Comparison of ENCODE assay signal across 14 cellular contexts in genomic region chr12:100427078-100427477, GRCh38. TPM values are rescaled to one million over a fixed set of nuclear protein-coding genes. Genes with fewer than 3 reads are reported as not detected.
DNase-seq lines count a peak whose midpoint lies in the region; ATAC-seq and TF ChIP-seq lines count a peak whose summit lies in the region.
"Had no signal": no experiment of that assay in that cellular context is flagged by ENCODE, and none has a peak within 500 bp of the region (broad histone marks: within the 10 kb centered on the region; RNA-seq: fewer than 3 reads in every experiment).

No MANE protein-coding gene starts in this region.

- TF ChIP-seq CTCF in AG10803 (conservative IDR thresholded peaks at IDR 0.05; ENCODE audit: low read length), result no peak
- no peak for TF ChIP-seq CTCF in mammary epithelial cell (conservative IDR thresholded peaks at IDR 0.05 in 1 of 2, IDR thresholded peaks at IDR 0.05 in 1 of 2; ENCODE audit: extremely low read depth in 1 of 2, insufficient read depth in 1 of 2, low read depth in 1 of 2, low read length in 2 of 2)

- H3K36me3 ChIP-seq in mammary epithelial cell (ENCODE audit: insufficient read depth, low read length), result no peaks in the 10 kb centered on the region
- H3K36me3 ChIP-seq: BLaER1 treated with 17β-estradiol and CSF1 and Interleukin-3, amounts not matched to agents 10 nM and 100 nM had no signal

- in situ Hi-C loops in mammary epithelial cell (cut with MboI; ENCODE audit: low sequenced_read_pairs in 2 of 2), result no loop called here

- H3K4me3 ChIP-seq in AG10803 (ENCODE audit: low read length) (no peak overlapping the region), mammary epithelial cell (replicated peaks in 1 of 3; ENCODE audit: insufficient read depth in 1 of 3, low read depth in 2 of 3, low read length in 3 of 3) (no peak overlapping the region)
- H3K4me3 ChIP-seq: BLaER1 treated with 17β-estradiol and CSF1 and Interleukin-3, amounts not matched to agents 10 nM and 100 nM; dorsolateral prefrontal cortex had no signal

- no peak overlapping the region for H3K9ac ChIP-seq in mammary epithelial cell (ENCODE audit: insufficient read depth, low read length)
- H3K9ac ChIP-seq: BLaER1 treated with 17β-estradiol and CSF1 and Interleukin-3, amounts not matched to agents 10 nM and 100 nM had no signal

- DNase-seq in AG10803 (ENCODE audit: low read depth), result peak; percentile 44
- DNase-seq in LHCN-M2 (ENCODE audit: low read depth), result peak; percentile 57
- peak; percentile 81 for DNase-seq in mammary epithelial cell
- no peak for DNase-seq in left colon
- DNase-seq in inferior parietal cortex (ENCODE audit: extremely low spot score), result no peak
- no peak for DNase-seq in DMS 273 (lab: John Stamatoyannopoulos, UW; ENCODE audit: unreplicated experiment)
- DNase-seq in COLO668 (lab: John Stamatoyannopoulos, UW; ENCODE audit: unreplicated experiment), result no peak
- DNase-seq: activated CD4-positive, alpha-beta T cell treated with anti-CD3 and anti-CD28 coated beads, Interleukin-2, amount 10 ng/mL, durations not matched to agents 7 days and 5 days; activated gamma-delta T cell treated with Interleukin-2 at 50 U/mL for 16 hours; dorsolateral prefrontal cortex; stimulated activated naive CD4-positive, alpha-beta T cell treated with Interleukin-2 at 50 U/mL for 16 hours had no signal

- dilution Hi-C loops in mammary epithelial cell (cut with HindIII; ENCODE audit: low sequenced_read_pairs), result no loop called here

- H3K27ac ChIP-seq in mammary epithelial cell (ENCODE audit: insufficient read depth, low read depth, low read length), result no peak overlapping the region
- H3K27ac ChIP-seq: BLaER1 treated with 17β-estradiol and CSF1 and Interleukin-3, amounts not matched to agents 10 nM and 100 nM; dorsolateral prefrontal cortex had no signal

- H3K4me2 ChIP-seq in mammary epithelial cell (ENCODE audit: insufficient read depth, low read depth, low read length), result no peak overlapping the region
- H3K4me2 ChIP-seq: BLaER1 treated with 17β-estradiol and CSF1 and Interleukin-3, amounts not matched to agents 10 nM and 100 nM had no signal

- no TSS peak for BruUV-seq in mammary epithelial cell (replicated peaks; lab: Mats Ljungman, UMichigan)

- no peaks in the 10 kb centered on the region for H3K27me3 ChIP-seq in mammary epithelial cell (ENCODE audit: insufficient read depth, low read length)
- H3K27me3 ChIP-seq: BLaER1 treated with 17β-estradiol and CSF1 and Interleukin-3, amounts not matched to agents 10 nM and 100 nM; dorsolateral prefrontal cortex had no signal

- peaks cover 4% of the 10 kb centered on the region for H3K4me1 ChIP-seq in mammary epithelial cell (ENCODE audit: insufficient read depth, low read length)
- H3K4me1 ChIP-seq: BLaER1 treated with 17β-estradiol and CSF1 and Interleukin-3, amounts not matched to agents 10 nM and 100 nM had no signal

- H4K20me1 ChIP-seq in mammary epithelial cell (ENCODE audit: insufficient read depth, low read length), result no peaks in the 10 kb centered on the region
- H4K20me1 ChIP-seq: BLaER1 treated with 17β-estradiol and CSF1 and Interleukin-3, amounts not matched to agents 10 nM and 100 nM had no signal

- ATAC-seq in left colon (peak; percentile 65), HG03095 (IDR thresholded peaks at IDR 0.05; ENCODE audit: unreplicated experiment) (no peak)

- CTCF ChIA-PET in mammary epithelial cell (lab: Charles Lee; ENCODE audit: low non-redundant PET), result no interaction called here

- H3K9me3 ChIP-seq in mammary epithelial cell (replicated peaks; ENCODE audit: insufficient read depth, low read length), result no peaks in the 10 kb centered on the region

- no peak overlapping the region for H2AFZ ChIP-seq in mammary epithelial cell (ENCODE audit: low read depth, low read length)

- intact Hi-C loops in mammary epithelial cell (cut with micrococcal nuclease) (no loop called here), left colon (cut with DNase I, micrococcal nuclease) (no loop called here)

- H3K79me2 ChIP-seq in mammary epithelial cell (ENCODE audit: insufficient read depth, low read length), result no peaks in the 10 kb centered on the region

- 24% methylated on average over 3 of the region's 3 CpGs for WGBS in mammary epithelial cell (ENCODE audit: low coverage, missing lambda C conversion rate)

RNA-seq across cellular contexts. Expression of gene NR1H4, which starts 46.6 kb away (rescaled TPM):
- total RNA-seq in LHCN-M2 (2014; rRNA removed) (not detected in 2 replicates), mammary epithelial cell (not detected), left colon (10 to 100 TPM; 20.3 to 30.5 TPM)
- not detected for polyA plus RNA-seq in LHCN-M2 (2012)
- not detected for polyA plus RNA-seq in mammary epithelial cell
- polyA minus RNA-seq in mammary epithelial cell, result not detected
- total RNA-seq: activated CD4-positive, alpha-beta T cell treated with anti-CD3 and anti-CD28 coated beads, Interleukin-2, amount 10 ng/mL, durations not matched to agents 7 days and 5 days had no signal
- polyA plus RNA-seq: neural cell had no signal

Comparison
In these comparisons a context has a peak if more than half of its experiments do, and no peak if none do; other contexts are left out.
1. DNase-seq: peak in AG10803 (single experiment), LHCN-M2 (single experiment) and mammary epithelial cell (single experiment); none in left colon (0 of 2), inferior parietal cortex (single experiment), DMS 273 (single experiment) and COLO668 (single experiment).
2. RNA of gene NR1H4, which starts 46.6 kb away (total RNA-seq): 20.3 to 30.5 TPM in left colon; not detected in mammary epithelial cell and not detected in LHCN-M2; every median in the first group is over 10 times any median in the second.